11 cellular contexts compared by ENCODE assay signal in genomic region chr9:130051855-130052254, GRCh38. TPM values are rescaled to one million over a fixed set of nuclear protein-coding genes. Genes with fewer than 3 reads are reported as not detected.
DNase-seq lines count a peak whose midpoint lies in the region; ATAC-seq, FAIRE-seq and TF ChIP-seq lines count a peak whose summit lies in the region.
"Had no signal": no experiment of that assay in that cellular context is flagged by ENCODE, and none has a peak within 500 bp of the region (broad histone marks: within the 10 kb centered on the region; RNA-seq: fewer than 3 reads in every experiment).

No MANE protein-coding gene starts in this region.

- DNase-seq in GM18507 (ENCODE audit: extremely low spot score, insufficient read length, low read depth) (no peak), mesothelial cell of epicardium (ENCODE audit: low spot score in 2 of 2, unreplicated experiment in 2 of 2) (no peak), pons (ENCODE audit: low spot score) (no peak), Right ventricle myocardium inferior (ENCODE audit: missing footprints) (no peak), uterus (no peak), AG08396 (ENCODE audit: low spot score) (no peak)
- no peak for DNase-seq in activated T-helper 1 cell treated with anti-CD3 and anti-CD28 coated beads, Interleukin-12 subunit alpha, Interleukin-12 subunit beta, Interleukin-2, Interleukin-4 antibody, amounts not matched to agents 30 ng/mL and 10 ng/mL and 1 ng/mL, durations not matched to agents 14 hours and 24 hours and 36 hours (ENCODE audit: low spot score)
- DNase-seq: DMS79 treated with DMSO at 0.1 percent for 48 hours, NCI-H524 had no signal

- H3K27me3 ChIP-seq in ACC112 (ENCODE audit: insufficient read depth, low read length) = no peaks in the 10 kb centered on the region
- H3K27me3 ChIP-seq in uterus = no peaks in the 10 kb centered on the region
- H3K27me3 ChIP-seq: gastroesophageal sphincter had no signal

- peaks cover 35% of the 10 kb centered on the region for H3K79me2 ChIP-seq in ACC112 (ENCODE audit: control insufficient read depth, insufficient read depth, low read length, unreplicated experiment)

- no peaks in the 10 kb centered on the region for H3K9me3 ChIP-seq in uterus
- H3K9me3 ChIP-seq: gastroesophageal sphincter had no signal

- peaks cover 32% of the 10 kb centered on the region for H3K4me1 Mint-ChIP-seq in activated T-helper 1 cell treated with anti-CD3 and anti-CD28 coated beads, Interleukin-12 subunit alpha, Interleukin-12 subunit beta, Interleukin-2, Interleukin-4 antibody, amounts not matched to agents 30 ng/mL and 10 ng/mL and 1 ng/mL, durations not matched to agents 14 hours and 24 hours and 36 hours (ENCODE audit: low read depth)
- H3K4me1 Mint-ChIP-seq in mesothelial cell of epicardium = peaks cover 22% of the 10 kb centered on the region

- TF ChIP-seq CTCF in mesothelial cell of epicardium (IDR thresholded peaks at IDR 0.05; ENCODE audit: unreplicated experiment) = no peak
- TF ChIP-seq CTCF in uterus (IDR thresholded peaks at IDR 0.05) = no peak

- FAIRE-seq in GM18507 (lab: Jason Lieb, UNC) = peak; percentile 70

- H3K27ac ChIP-seq in ACC112 (ENCODE audit: low read depth, low read length) (no peak overlapping the region), uterus (no peak overlapping the region)

- H3K36me3 ChIP-seq in ACC112 (ENCODE audit: insufficient read depth, low read length) (no peaks in the 10 kb centered on the region), uterus (no peaks in the 10 kb centered on the region)
- H3K36me3 ChIP-seq: gastroesophageal sphincter had no signal

- intact Hi-C loops in activated T-helper 1 cell treated with anti-CD3 and anti-CD28 coated beads, Interleukin-12 subunit alpha, Interleukin-12 subunit beta, Interleukin-2, Interleukin-4 antibody, amounts not matched to agents 30 ng/mL and 10 ng/mL and 1 ng/mL, durations not matched to agents 14 hours and 24 hours and 36 hours (cut with micrococcal nuclease) = loop anchor here (2.0 kb wide), 1 partner anchor 165 kb away; no protein-coding TSS in a partner anchor
- intact Hi-C loops in Right ventricle myocardium inferior (cut with DNase I) = no loop called here
- intact Hi-C loops in uterus (cut with DNase I; ENCODE audit: low total_unique reads) = loop anchor here (5.0 kb wide), 1 partner anchor 165 kb away; no protein-coding TSS in a partner anchor

- no peaks in the 10 kb centered on the region for H3K27me3 Mint-ChIP-seq in activated T-helper 1 cell treated with anti-CD3 and anti-CD28 coated beads, Interleukin-12 subunit alpha, Interleukin-12 subunit beta, Interleukin-2, Interleukin-4 antibody, amounts not matched to agents 30 ng/mL and 10 ng/mL and 1 ng/mL, durations not matched to agents 14 hours and 24 hours and 36 hours (ENCODE audit: insufficient read depth)
- no peaks in the 10 kb centered on the region for H3K27me3 Mint-ChIP-seq in mesothelial cell of epicardium (ENCODE audit: low read depth)

- no peak for TF ChIP-seq POLR2A in uterus (IDR thresholded peaks at IDR 0.05)

- H3K4me1 ChIP-seq in ACC112 (ENCODE audit: control insufficient read depth, insufficient read depth, low read length, unreplicated experiment) (peaks cover 20% of the 10 kb centered on the region), uterus (peaks cover 0 to 6% of the 10 kb centered on the region in 2 donors)

- peaks cover 8% of the 10 kb centered on the region for H3K36me3 Mint-ChIP-seq in activated T-helper 1 cell treated with anti-CD3 and anti-CD28 coated beads, Interleukin-12 subunit alpha, Interleukin-12 subunit beta, Interleukin-2, Interleukin-4 antibody, amounts not matched to agents 30 ng/mL and 10 ng/mL and 1 ng/mL, durations not matched to agents 14 hours and 24 hours and 36 hours (ENCODE audit: low read depth)
- H3K36me3 Mint-ChIP-seq in mesothelial cell of epicardium = no peaks in the 10 kb centered on the region

- no peak for ATAC-seq in Right ventricle myocardium inferior
- ATAC-seq: gastroesophageal sphincter had no signal

- H2AFZ ChIP-seq in ACC112 (ENCODE audit: low read length, unreplicated experiment) = no peak overlapping the region

- no peaks in the 10 kb centered on the region for H3K9me3 Mint-ChIP-seq in activated T-helper 1 cell treated with anti-CD3 and anti-CD28 coated beads, Interleukin-12 subunit alpha, Interleukin-12 subunit beta, Interleukin-2, Interleukin-4 antibody, amounts not matched to agents 30 ng/mL and 10 ng/mL and 1 ng/mL, durations not matched to agents 14 hours and 24 hours and 36 hours
- H3K9me3 Mint-ChIP-seq in mesothelial cell of epicardium = no peaks in the 10 kb centered on the region

- H3K4me3 Mint-ChIP-seq in activated T-helper 1 cell treated with anti-CD3 and anti-CD28 coated beads, Interleukin-12 subunit alpha, Interleukin-12 subunit beta, Interleukin-2, Interleukin-4 antibody, amounts not matched to agents 30 ng/mL and 10 ng/mL and 1 ng/mL, durations not matched to agents 14 hours and 24 hours and 36 hours = peak overlapping the region; percentile 96
- H3K4me3 Mint-ChIP-seq in mesothelial cell of epicardium = peak overlapping the region; percentile 56

- H3K4me3 ChIP-seq in ACC112 (ENCODE audit: low read depth, low read length) (peak overlapping the region; percentile 44), uterus (no peak overlapping the region)

- H3K27ac Mint-ChIP-seq in activated T-helper 1 cell treated with anti-CD3 and anti-CD28 coated beads, Interleukin-12 subunit alpha, Interleukin-12 subunit beta, Interleukin-2, Interleukin-4 antibody, amounts not matched to agents 30 ng/mL and 10 ng/mL and 1 ng/mL, durations not matched to agents 14 hours and 24 hours and 36 hours = peak overlapping the region; percentile 86
- H3K27ac Mint-ChIP-seq in mesothelial cell of epicardium = peak overlapping the region; percentile 76

RNA-seq across cellular contexts. Expression of gene GPR107, which starts 1.9 kb away (rescaled TPM):
- total RNA-seq in activated T-helper 1 cell treated with anti-CD3 and anti-CD28 coated beads, Interleukin-12 subunit alpha, Interleukin-12 subunit beta, Interleukin-2, Interleukin-4 antibody, amounts not matched to agents 30 ng/mL and 10 ng/mL and 1 ng/mL, durations not matched to agents 14 hours and 24 hours and 36 hours = 23.1 and 24.9 TPM in 2 replicates
- total RNA-seq in mesothelial cell of epicardium (67.4 to 68.5 TPM (median 68.0 TPM) in 3 replicates), Right ventricle myocardium inferior (21.8 TPM), uterus (10 to 100 TPM; 10.8 to 41.5 (median 26.7) TPM)

RNA-seq across cellular contexts. Expression of gene FNBP1, which starts 8.9 kb away (rescaled TPM):
- 195 and 202 TPM in 2 replicates for total RNA-seq in activated T-helper 1 cell treated with anti-CD3 and anti-CD28 coated beads, Interleukin-12 subunit alpha, Interleukin-12 subunit beta, Interleukin-2, Interleukin-4 antibody, amounts not matched to agents 30 ng/mL and 10 ng/mL and 1 ng/mL, durations not matched to agents 14 hours and 24 hours and 36 hours
- total RNA-seq in mesothelial cell of epicardium (48.3 to 52.4 TPM (median 49.9 TPM) in 3 replicates), Right ventricle myocardium inferior (24.2 TPM), uterus (100 to 1,000 TPM in 1 of 4 donors, 10 to 100 TPM in 3; 18.5 to 102 (median 77.2) TPM)
